Comparison of ENCODE assay signal across 8 cellular contexts in the genomic region with DNA sequence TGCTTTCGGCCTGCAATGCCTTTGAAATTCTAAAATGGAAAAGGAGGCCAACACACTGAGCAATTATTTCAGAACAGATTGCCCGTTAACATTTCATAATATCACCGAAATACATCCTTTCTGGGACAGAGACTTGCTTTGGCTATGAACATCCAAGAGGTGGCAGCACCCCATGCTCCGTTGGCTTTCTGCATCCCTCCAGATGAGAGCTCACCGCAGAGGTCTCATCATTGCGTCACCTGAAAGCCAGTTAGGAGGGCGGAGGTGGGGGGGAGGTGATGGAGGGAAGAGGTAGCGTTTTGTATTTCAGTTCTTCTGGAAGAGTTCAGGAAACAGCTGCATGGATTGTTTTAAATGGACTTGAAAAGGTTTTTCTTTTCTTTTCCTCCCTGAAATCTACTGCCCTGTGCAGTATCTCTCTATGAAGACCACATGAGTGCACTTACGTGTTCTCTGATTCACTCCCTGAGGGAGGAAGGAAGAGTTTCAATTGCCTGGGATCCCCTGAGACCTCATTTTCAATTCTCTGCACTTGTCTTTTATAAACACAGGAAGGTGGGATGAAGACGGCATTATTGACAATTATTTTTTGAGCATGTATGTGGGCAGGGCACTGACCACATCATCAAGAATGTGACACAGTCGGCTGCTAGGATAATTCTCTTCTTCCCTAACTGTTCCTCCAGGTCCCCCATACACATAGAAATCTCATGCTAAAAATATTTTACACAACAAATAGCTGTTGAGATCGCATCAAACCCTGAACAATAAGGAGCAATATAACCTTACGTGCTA.
DNase-seq lines count a peak whose midpoint lies in the region; ATAC-seq, FAIRE-seq and TF ChIP-seq lines count a peak whose summit lies in the region.

No MANE protein-coding gene starts in this region.

- TF ChIP-seq CTCF in BJ (IDR thresholded peaks at IDR 0.05; ENCODE audit: insufficient read depth, low read depth, low read length) = peak; percentile 88
- TF ChIP-seq CTCF in VCaP (conservative IDR thresholded peaks at IDR 0.05) = peak; percentile 89
- TF ChIP-seq CTCF in bronchial epithelial cell (IDR thresholded peaks at IDR 0.05; ENCODE audit: insufficient read depth, low read length, severe bottlenecking) = peak; percentile 86

- peak; percentile 43 for DNase-seq in BJ (ENCODE audit: low read depth)
- DNase-seq in NCI-H2196 (lab: John Stamatoyannopoulos, UW; ENCODE audit: unreplicated experiment) = peak; percentile 69
- DNase-seq in bronchial epithelial cell (ENCODE audit: low read depth) = peak; percentile 84
- peak; percentile 92 for DNase-seq in islet precursor cell
- DNase-seq in stimulated activated CD4-positive, alpha-beta T cell treated with anti-CD3 and anti-CD28 coated beads, Interleukin-2, amount 100 ng/mL, for 24 hours = peak; percentile 64 to 71

- H3K27ac ChIP-seq in VCaP = no peak overlapping the region

- POLR2A ChIA-PET in BJ (lab: Charles Lee) = interaction anchor here (0.5 to 0.6 kb wide), 2 partner anchors 27 to 418 kb away, joined by 3 read pairs; no protein-coding TSS in a partner anchor

- no peak for FAIRE-seq in bronchial epithelial cell (lab: Jason Lieb, UNC)

- CTCF ChIA-PET in BJ (lab: Yijun Ruan, JAX) = interaction anchor here (0.6 to 3.3 kb wide), 31 partner anchors 8 to 408 kb away, joined by 3 to 31 read pairs (median 4); partner anchors contain the start of gene JADE1

- H3K36me3 ChIP-seq in BJ (ENCODE audit: control insufficient read depth, insufficient read depth, low read length) (no peaks in the 10 kb centered on the region), bronchial epithelial cell (ENCODE audit: control insufficient read depth, insufficient read depth, low read length) (no peaks in the 10 kb centered on the region)

- peak; percentile 100 for ATAC-seq in GM19035 (IDR thresholded peaks at IDR 0.05; ENCODE audit: unreplicated experiment)
- peak; percentile 99 for ATAC-seq in HG03159 (IDR thresholded peaks at IDR 0.05; ENCODE audit: unreplicated experiment)

- no peak overlapping the region for H3K4me3 ChIP-seq in BJ (ENCODE audit: low read depth, low read length)
- no peak overlapping the region for H3K4me3 ChIP-seq in bronchial epithelial cell (ENCODE audit: low read depth, low read length)

- H3K27me3 ChIP-seq in BJ (ENCODE audit: control insufficient read depth, insufficient read depth, low read length) (no peaks in the 10 kb centered on the region), bronchial epithelial cell (ENCODE audit: control insufficient read depth, insufficient read depth, low read length) (no peaks in the 10 kb centered on the region)
